In the genomic region with DNA sequence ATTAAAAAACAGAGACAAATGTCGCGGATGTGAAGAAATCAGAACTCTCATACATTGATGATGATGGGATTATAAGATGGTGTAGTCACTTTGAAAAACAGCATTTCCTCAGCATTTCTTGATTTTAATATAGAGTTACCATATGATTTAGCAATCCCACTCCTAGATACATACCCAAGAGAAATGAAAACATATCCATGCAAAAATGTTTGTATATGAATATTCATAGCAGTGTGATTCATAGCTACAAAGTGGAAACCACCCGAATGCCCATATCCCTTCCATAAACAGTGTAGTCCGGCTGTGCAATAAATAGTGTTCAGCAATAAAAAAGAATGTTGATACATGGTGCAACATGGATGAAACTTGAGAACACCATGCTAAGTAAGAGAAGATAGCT, we compare ENCODE assay signal across 20 cellular contexts. TPM values are rescaled to one million over a fixed set of nuclear protein-coding genes. Genes with fewer than 3 reads are reported as not detected.
DNase-seq lines count a peak whose midpoint lies in the region; TF ChIP-seq lines count a peak whose summit lies in the region.
"Had no signal": no experiment of that assay in that cellular context is flagged by ENCODE, and none has a peak within 500 bp of the region (broad histone marks: within the 10 kb centered on the region; RNA-seq: fewer than 3 reads in every experiment).

No MANE protein-coding gene starts in this region.

- H3K27me3 ChIP-seq in breast epithelium (no peaks in the 10 kb centered on the region), spleen (replicated peaks in 1 of 7) (no peaks in the 10 kb centered on the region)
- H3K27me3 ChIP-seq: BLaER1 treated with 17β-estradiol and CSF1 and Interleukin-3, amounts not matched to agents 10 nM and 100 nM had no signal

- H3K4me3 Mint-ChIP-seq in MCF 10A (ENCODE audit: unreplicated experiment) = no peak overlapping the region
- H3K4me3 Mint-ChIP-seq: CD8-positive, alpha-beta T cell; H9 had no signal

- no peaks in the 10 kb centered on the region for H3K4me1 Mint-ChIP-seq in MCF 10A (ENCODE audit: insufficient read depth, unreplicated experiment)
- H3K4me1 Mint-ChIP-seq: H9 had no signal

- H3K4me3 ChIP-seq in breast epithelium (no peak overlapping the region), fibroblast of villous mesenchyme (ENCODE audit: low read depth, low read length) (no peak overlapping the region), spleen (no peak overlapping the region)
- H3K4me3 ChIP-seq: BLaER1 treated with 17β-estradiol and CSF1 and Interleukin-3, amounts not matched to agents 10 nM and 100 nM had no signal

- no peaks in the 10 kb centered on the region for H3K9me3 Mint-ChIP-seq in MCF 10A (ENCODE audit: unreplicated experiment)
- H3K9me3 Mint-ChIP-seq: CD8-positive, alpha-beta T cell; H9 had no signal

- no peaks in the 10 kb centered on the region for H3K27me3 Mint-ChIP-seq in MCF 10A (ENCODE audit: insufficient read depth, unreplicated experiment)

- POLR2A ChIA-PET in MCF 10A (lab: Yijun Ruan, JAX) = no interaction called here

- in situ Hi-C loops in GM13977 (cut with MboI; ENCODE audit: low pct_unique_long_range_greater_than_20kb, low sequenced_read_pairs, unreplicated experiment) = no loop called here

- H3K27ac ChIP-seq in breast epithelium = no peak overlapping the region
- H3K27ac ChIP-seq in spleen = no peak overlapping the region
- H3K27ac ChIP-seq: BLaER1 treated with 17β-estradiol and CSF1 and Interleukin-3, amounts not matched to agents 10 nM and 100 nM; KMS-11; RWPE1 had no signal

- intact Hi-C loops in MCF 10A (cut with micrococcal nuclease) = no loop called here
- intact Hi-C loops in breast epithelium (cut with DNase I; ENCODE audit: low total_unique reads) = no loop called here
- intact Hi-C loops in spleen (cut with DNase I; ENCODE audit: low total_unique reads) = no loop called here

- no TSS peak for BruUV-seq in MCF 10A (replicated peaks; lab: Mats Ljungman, UMichigan)

- no peak for TF ChIP-seq CTCF in MCF 10A (IDR thresholded peaks at IDR 0.05; ENCODE audit: unreplicated experiment)
- no peak for TF ChIP-seq CTCF in breast epithelium (IDR thresholded peaks at IDR 0.05)
- no peak for TF ChIP-seq CTCF in fibroblast of villous mesenchyme (IDR thresholded peaks at IDR 0.05; ENCODE audit: insufficient read depth, low read depth, low read length)
- no peak for TF ChIP-seq CTCF in spleen (IDR thresholded peaks at IDR 0.05 in 8 of 11, conservative IDR thresholded peaks at IDR 0.05 in 3 of 11)
- no peak for TF ChIP-seq CTCF in GM13977 (IDR thresholded peaks at IDR 0.05; ENCODE audit: extremely low read depth, insufficient read depth, missing control alignments)

- TF ChIP-seq POLR2A in breast epithelium (IDR thresholded peaks at IDR 0.05) = no peak
- TF ChIP-seq POLR2A in spleen (IDR thresholded peaks at IDR 0.05) = no peak

- H3K36me3 ChIP-seq in breast epithelium (no peaks in the 10 kb centered on the region), spleen (peaks cover 0 to 59% (median 0%) of the 10 kb centered on the region in 6 donors)

- H3K4me1 ChIP-seq in breast epithelium = no peaks in the 10 kb centered on the region
- no peaks in the 10 kb centered on the region for H3K4me1 ChIP-seq in spleen

- peaks cover 19% of the 10 kb centered on the region for H3K36me3 Mint-ChIP-seq in MCF 10A (ENCODE audit: insufficient read depth, unreplicated experiment)

- no peaks in the 10 kb centered on the region for H3K9me3 ChIP-seq in breast epithelium
- H3K9me3 ChIP-seq in spleen = no peaks in the 10 kb centered on the region
- H3K9me3 ChIP-seq: BLaER1 treated with 17β-estradiol and CSF1 and Interleukin-3, amounts not matched to agents 10 nM and 100 nM had no signal

- H3K27ac Mint-ChIP-seq in MCF 10A (ENCODE audit: low read depth, unreplicated experiment) = no peak overlapping the region
- H3K27ac Mint-ChIP-seq: CD8-positive, alpha-beta T cell had no signal

- CTCF ChIA-PET in MCF 10A (lab: Yijun Ruan, JAX) = interaction anchor here (1.2 kb wide), 1 partner anchor 111 kb away, joined by 3 read pairs; no protein-coding TSS in a partner anchor

- DNase-seq in MCF 10A (ENCODE audit: unreplicated experiment) (peak; percentile 49), breast epithelium (ENCODE audit: low spot score in 2 of 2) (no peak), amniotic epithelial cell (ENCODE audit: low read depth) (peak; percentile 26), fibroblast of villous mesenchyme (ENCODE audit: low read depth) (peak; percentile 62), spleen (no peak), UCSD-AML1 (lab: John Stamatoyannopoulos, UW; ENCODE audit: unreplicated experiment) (no peak), RKO (ENCODE audit: low spot score) (no peak), GM13977 (ENCODE audit: low spot score) (no peak)
- DNase-seq: Calu3; CD8-positive, alpha-beta T cell; EL; H9; NCI-H1417 treated with DMSO at 0.1 percent for 48 hours; NCI-H187 treated with DMSO at 0.1 percent for 48 hours; NCI-H345; NCI-H526; PC-3 had no signal

- WGBS in spleen, 5 donors = 74 to 90% (median 86%) methylated on average over 4 of the region's 4 CpGs

RNA-seq across cellular contexts. Expression of gene DPY19L3, which starts 44.6 kb away (rescaled TPM):
- 37.6 and 43.8 TPM in 2 replicates for total RNA-seq in MCF 10A (2022)
- total RNA-seq in breast epithelium = 10 to 100 TPM; 23.8 to 33.1 (median 25.8) TPM
- 22.5 and 30.0 TPM in 2 replicates for total RNA-seq in fibroblast of villous mesenchyme
- total RNA-seq in spleen = 10 to 100 TPM; 29.0 to 57.5 (median 46.0) TPM
- polyA plus RNA-seq in spleen = 1 to 10 TPM; 5.3 to 6.9 (median 5.7) TPM

Comparison
In these comparisons a context has a peak if more than half of its experiments do, and no peak if none do; other contexts are left out.
1. DNase-seq: peak in MCF 10A (single experiment), amniotic epithelial cell (single experiment) and fibroblast of villous mesenchyme (single experiment); none in breast epithelium (0 of 2), spleen (single experiment), UCSD-AML1 (single experiment), RKO (single experiment) and GM13977 (single experiment).